ENCODE assay signal across 1 cellular context in genomic region chr6:41027799-41028617, GRCh38.
TF ChIP-seq lines count a peak whose summit lies in the region.

No MANE protein-coding gene starts in this region.

TF ChIP-seq in HepG2, 621 proteins besides CTCF, POLR2A, EP300 and RAD21 (continued from another document and continues in another):
- TF ChIP-seq ZBTB40 (IDR thresholded peaks at IDR 0.05) (no peak), ZBTB40 (CRISPR knock-in tag; IDR thresholded peaks at IDR 0.05) (0 out of 2 replicates have a peak, but pooled peaks have one; percentile 40), NR1H2 (CRISPR knock-in tag; IDR thresholded peaks at IDR 0.05; ENCODE audit: borderline replicate concordance, low read depth) (no peak), ZNF121 (CRISPR knock-in tag; IDR thresholded peaks at IDR 0.05) (no peak), ZNF550 (CRISPR knock-in tag; IDR thresholded peaks at IDR 0.05; ENCODE audit: borderline replicate concordance) (no peak), KMT2B (CRISPR knock-in tag; IDR thresholded peaks at IDR 0.05) (no peak), ZNF784 (CRISPR knock-in tag; IDR thresholded peaks at IDR 0.05; ENCODE audit: borderline replicate concordance) (no peak), RFXAP (CRISPR knock-in tag; IDR thresholded peaks at IDR 0.05; ENCODE audit: borderline replicate concordance) (peak; percentile 63; the same call in 1 of the 2 replicates), CREM (IDR thresholded peaks at IDR 0.05) (no peak), CREM (CRISPR knock-in tag; IDR thresholded peaks at IDR 0.05) (no peak), ZIK1 (CRISPR knock-in tag; IDR thresholded peaks at IDR 0.05; ENCODE audit: borderline replicate concordance, low read depth) (0 out of 2 replicates have a peak, but pooled peaks have one; percentile 27), ETV5 (CRISPR knock-in tag; IDR thresholded peaks at IDR 0.05; ENCODE audit: borderline replicate concordance) (peak; percentile 86), PHB2 (IDR thresholded peaks at IDR 0.05; ENCODE audit: partially characterized antibody) (no peak), TRIM22 (IDR thresholded peaks at IDR 0.05) (no peak), MIER3 (CRISPR knock-in tag; IDR thresholded peaks at IDR 0.05; ENCODE audit: borderline replicate concordance) (0 out of 2 replicates have a peak, but pooled peaks have one; percentile 15), ZNF646 (CRISPR knock-in tag; IDR thresholded peaks at IDR 0.05) (no peak), SP5 (CRISPR knock-in tag; IDR thresholded peaks at IDR 0.05; ENCODE audit: borderline replicate concordance, low read depth) (no peak), KAT8 (CRISPR knock-in tag; IDR thresholded peaks at IDR 0.05) (peak; percentile 46; the same call in 1 of the 2 replicates), ZNF24 (IDR thresholded peaks at IDR 0.05) (no peak), GMEB2 (CRISPR knock-in tag; IDR thresholded peaks at IDR 0.05; ENCODE audit: low read depth) (no peak), ZNF138 (CRISPR knock-in tag; IDR thresholded peaks at IDR 0.05; ENCODE audit: low read depth) (no peak), HIVEP1 (CRISPR knock-in tag; IDR thresholded peaks at IDR 0.05) (peak; percentile 80; the same call in 1 of the 2 replicates), JUND (CRISPR knock-in tag; IDR thresholded peaks at IDR 0.05) (no peak), ZNF720 (CRISPR knock-in tag; IDR thresholded peaks at IDR 0.05) (no peak; the same call in 1 of the 2 replicates), CBX1 (IDR thresholded peaks at IDR 0.05; ENCODE audit: low read depth) (peak; percentile 65), ATF1 (CRISPR knock-in tag; IDR thresholded peaks at IDR 0.05) (no peak), ZNF773 (CRISPR knock-in tag; IDR thresholded peaks at IDR 0.05; ENCODE audit: borderline replicate concordance) (no peak), HHEX (CRISPR knock-in tag; IDR thresholded peaks at IDR 0.05) (no peak), NR2F2 (IDR thresholded peaks at IDR 0.05; ENCODE audit: borderline replicate concordance, low read depth) (no peak), ZNF580 (CRISPR knock-in tag; IDR thresholded peaks at IDR 0.05; ENCODE audit: borderline replicate concordance, low read depth) (0 out of 2 replicates have a peak, but pooled peaks have one; percentile 61), SIN3B (IDR thresholded peaks at IDR 0.05; ENCODE audit: low read length) (no peak), NR3C1 (CRISPR knock-in tag; IDR thresholded peaks at IDR 0.05) (no peak), ZBTB49 (CRISPR knock-in tag; IDR thresholded peaks at IDR 0.05; ENCODE audit: borderline replicate concordance) (no peak), BRCA1 (CRISPR knock-in tag; IDR thresholded peaks at IDR 0.05) (peak; percentile 47; the same call in 1 of the 2 replicates), ZNF629 (CRISPR knock-in tag; conservative IDR thresholded peaks at IDR 0.05) (no peak)
